In the genomic region with DNA sequence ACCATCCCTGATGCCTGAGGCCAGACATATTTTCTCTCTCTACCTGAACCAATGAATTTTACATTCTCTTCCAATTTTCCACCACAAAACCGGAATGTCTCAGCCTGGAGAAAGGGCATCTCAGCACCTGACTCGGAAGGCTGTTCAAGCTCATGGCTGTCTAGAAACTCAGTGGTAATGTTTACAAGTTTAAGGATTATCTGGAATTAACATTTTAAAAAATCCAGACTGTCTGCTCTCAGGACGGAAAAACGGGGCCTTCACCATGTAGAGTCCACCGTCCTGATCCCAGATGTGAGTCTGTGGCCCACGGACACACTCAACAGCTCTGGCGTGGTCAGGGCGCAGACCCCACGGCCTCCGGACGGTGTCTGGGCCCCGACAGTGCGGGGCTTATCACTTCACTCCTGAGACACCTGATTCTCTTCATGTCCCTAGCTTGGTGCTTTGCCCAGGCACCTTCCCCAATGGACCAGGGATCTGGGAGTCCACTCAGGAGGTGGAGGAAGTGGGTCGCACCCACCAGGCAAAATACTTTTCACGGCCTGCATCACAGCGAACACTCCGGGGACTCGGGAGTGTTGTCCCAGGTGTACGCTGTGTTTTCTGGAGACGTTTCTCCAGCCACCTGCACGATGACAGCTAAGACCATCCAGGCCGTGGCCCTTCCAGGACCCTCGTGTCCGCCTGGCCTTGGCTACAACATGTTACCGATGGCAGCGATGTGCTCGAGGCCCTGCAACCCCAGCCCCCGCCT, we compare ENCODE assay signal across 1 cellular context.
TF ChIP-seq lines count a peak whose summit lies in the region.

No MANE protein-coding gene starts in this region.

TF ChIP-seq in GM23338, 12 proteins besides CTCF, POLR2A, EP300 and RAD21:
- TF ChIP-seq ZNF462 (CRISPR knock-in tag; IDR thresholded peaks at IDR 0.05) (no peak), EZH2 (IDR thresholded peaks at IDR 0.05; ENCODE audit: low read depth, unreplicated experiment) (no peak), POLR2AphosphoS5 (IDR thresholded peaks at IDR 0.05; ENCODE audit: low read depth) (no peak), EZH2phosphoT487 (IDR thresholded peaks at IDR 0.05; ENCODE audit: unreplicated experiment) (no peak)
